14 cellular contexts compared by ENCODE assay signal in the genomic region with DNA sequence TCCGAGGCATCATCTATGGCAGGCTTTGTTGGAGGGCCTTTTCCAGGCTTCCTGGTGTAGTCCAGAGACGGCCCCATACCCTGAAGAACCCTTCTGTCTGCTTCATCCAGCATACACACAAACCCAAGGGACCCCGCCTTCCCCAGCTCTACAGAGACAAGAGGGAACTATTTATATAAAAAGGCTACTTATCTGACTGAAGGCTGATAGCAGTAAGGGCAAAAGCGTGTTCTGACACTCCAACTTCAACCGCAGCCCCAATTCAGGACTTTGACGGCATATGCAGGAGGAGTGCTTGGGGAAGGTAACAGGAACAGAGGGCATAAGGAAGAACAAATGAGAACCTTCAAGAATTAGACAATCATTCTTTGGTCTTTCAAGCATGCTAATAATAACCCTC. TPM values are rescaled to one million over a fixed set of nuclear protein-coding genes. Genes with fewer than 3 reads are reported as not detected.
DNase-seq lines count a peak whose midpoint lies in the region; ATAC-seq, FAIRE-seq and TF ChIP-seq lines count a peak whose summit lies in the region.
"Had no signal": no experiment of that assay in that cellular context is flagged by ENCODE, and none has a peak within 500 bp of the region (broad histone marks: within the 10 kb centered on the region; RNA-seq: fewer than 3 reads in every experiment).

No MANE protein-coding gene starts in this region.

- H3K79me2 ChIP-seq in astrocyte (ENCODE audit: insufficient read depth, low read length), result peaks cover 75% of the 10 kb centered on the region
- H3K79me2 ChIP-seq in smooth muscle cell (ENCODE audit: low read depth), result peaks cover 76% of the 10 kb centered on the region

- CTCF ChIA-PET in CD4-positive, alpha-beta memory T cell (lab: Charles Lee; ENCODE audit: partially characterized antibody), result no interaction called here
- CTCF ChIA-PET in GM10248 (lab: Yijun Ruan, JAX), result no interaction called here

- H3K9me3 Mint-ChIP-seq in astrocyte (ENCODE audit: unreplicated experiment), result peaks cover 2% of the 10 kb centered on the region
- no peaks in the 10 kb centered on the region for H3K9me3 Mint-ChIP-seq in CD4-positive, alpha-beta memory T cell
- H3K9me3 Mint-ChIP-seq: activated CD4-positive, alpha-beta memory T cell treated with anti-CD3 and anti-CD28 coated beads, Interleukin-2, amount 10 ng/mL, durations not matched to agents 7 days and 5 days; T-helper 1 cell treated with Interleukin-12 subunit alpha and Interleukin-12 subunit beta and Interleukin-4 antibody, amounts not matched to agents 30 μg/mL and 1 μg/mL, for 36 hours had no signal

- H3K4me3 Mint-ChIP-seq in astrocyte (ENCODE audit: unreplicated experiment), result peak overlapping the region; percentile 35
- no peak overlapping the region for H3K4me3 Mint-ChIP-seq in CD4-positive, alpha-beta memory T cell
- H3K4me3 Mint-ChIP-seq: activated CD4-positive, alpha-beta memory T cell treated with anti-CD3 and anti-CD28 coated beads, Interleukin-2, amount 10 ng/mL, durations not matched to agents 7 days and 5 days; T-helper 1 cell treated with Interleukin-12 subunit alpha and Interleukin-12 subunit beta and Interleukin-4 antibody, amounts not matched to agents 30 μg/mL and 1 μg/mL, for 36 hours had no signal

- H3K4me2 ChIP-seq in astrocyte (ENCODE audit: low read length) (no peak overlapping the region), smooth muscle cell (peak overlapping the region; percentile 73)

- H2AFZ ChIP-seq in astrocyte (ENCODE audit: low read depth, low read length) (no peak overlapping the region), smooth muscle cell (ENCODE audit: low read depth) (no peak overlapping the region)

- ATAC-seq in right cardiac atrium, result peak; percentile 27 to 57

- H3K9ac ChIP-seq in HUES64 (ENCODE audit: low read depth, low read length), result peak overlapping the region; percentile 9; the same call in 1 of the 2 replicates
- H3K9ac ChIP-seq in astrocyte (ENCODE audit: low read length), result no peak overlapping the region
- H3K9ac ChIP-seq in smooth muscle cell (ENCODE audit: low read depth), result no peak overlapping the region

- intact Hi-C loops in right cardiac atrium (cut with DNase I), result no loop called here
- intact Hi-C loops in CD4-positive, alpha-beta memory T cell (cut with micrococcal nuclease), result no loop called here

- no peaks in the 10 kb centered on the region; the same call in 1 of the 2 replicates for H3K36me3 ChIP-seq in HUES64 (ENCODE audit: insufficient read depth, low read length)
- no peaks in the 10 kb centered on the region for H3K36me3 ChIP-seq in astrocyte (ENCODE audit: insufficient read depth, low read length)
- H3K36me3 ChIP-seq in smooth muscle cell (ENCODE audit: low read depth), result no peaks in the 10 kb centered on the region
- H3K36me3 ChIP-seq in CD4-positive, alpha-beta memory T cell (ENCODE audit: insufficient read depth, low read length), result no peaks in the 10 kb centered on the region

- DNase-seq in astrocyte (ENCODE audit: low read depth) (no peak), right cardiac atrium (peak in 1 of 3 donors; percentile 70), smooth muscle cell (lab: John Stamatoyannopoulos, UW; ENCODE audit: unreplicated experiment) (no peak), GM10248 (ENCODE audit: extremely low spot score) (no peak), NCI-H226 (no peak)
- no peak for DNase-seq in stimulated activated CD4-positive, alpha-beta T cell treated with anti-CD3 and anti-CD28 coated beads, Interleukin-4, amount 100 ng/mL, for 4 hours
- DNase-seq in CD4-positive, alpha-beta memory T cell, result no peak
- DNase-seq: activated CD4-positive, alpha-beta memory T cell treated with anti-CD3 and anti-CD28 coated beads, Interleukin-2, amount 10 ng/mL, durations not matched to agents 7 days and 5 days; hypothalamus; stimulated activated CD4-positive, alpha-beta T cell treated with anti-CD3 and anti-CD28 coated beads, Interleukin-2, amount 100 ng/mL, for 48 hours; stimulated activated naive CD4-positive, alpha-beta T cell had no signal

- H3K4me1 Mint-ChIP-seq in astrocyte (ENCODE audit: low read depth, unreplicated experiment), result peaks cover 73% of the 10 kb centered on the region
- H3K4me1 Mint-ChIP-seq in CD4-positive, alpha-beta memory T cell, result peaks cover 10 to 39% (median 21%) of the 10 kb centered on the region in 4 donors

- FAIRE-seq in astrocyte (lab: Jason Lieb, UNC), result no peak

- H3F3A ChIP-seq in smooth muscle cell (ENCODE audit: low read depth), result peaks cover 21% of the 10 kb centered on the region

- WGBS in HUES64, result 91% methylated on average over 6 of the region's 6 CpGs
- 42% methylated on average over 6 of the region's 6 CpGs for WGBS in right cardiac atrium
- WGBS in smooth muscle cell (ENCODE audit: low lambda C conversion rate), result 56% methylated on average over 6 of the region's 6 CpGs

- H3K27ac ChIP-seq in HUES64 (ENCODE audit: low read depth, low read length) (peak overlapping the region; percentile 92), astrocyte (ENCODE audit: low read depth, low read length) (peak overlapping the region; percentile 91), right cardiac atrium (ENCODE audit: low read length) (peak overlapping the region; percentile 55), smooth muscle cell (ENCODE audit: low read depth) (peak overlapping the region; percentile 95)
- no peak overlapping the region for H3K27ac ChIP-seq in CD4-positive, alpha-beta memory T cell (ENCODE audit: low read depth, low read length)
- H3K27ac ChIP-seq: C4-2B had no signal

- TF ChIP-seq CTCF in astrocyte (IDR thresholded peaks at IDR 0.05; ENCODE audit: insufficient read depth, low read depth, low read length), result no peak
- no peak for TF ChIP-seq CTCF in smooth muscle cell (IDR thresholded peaks at IDR 0.05; ENCODE audit: borderline replicate concordance, insufficient read depth, poor library complexity, severe bottlenecking)
- no peak for TF ChIP-seq CTCF in GM10248 (IDR thresholded peaks at IDR 0.05; ENCODE audit: control extremely low read depth, extremely low read depth, low read depth, missing control alignments)

- H3K4me1 ChIP-seq in HUES64 (ENCODE audit: insufficient read depth, low read length), result peaks cover 92% of the 10 kb centered on the region
- peaks cover 64% of the 10 kb centered on the region for H3K4me1 ChIP-seq in astrocyte (ENCODE audit: insufficient read depth, low read length)
- peaks cover 30% of the 10 kb centered on the region for H3K4me1 ChIP-seq in right cardiac atrium (ENCODE audit: control insufficient read depth, insufficient read depth, low read length)
- peaks cover 61% of the 10 kb centered on the region for H3K4me1 ChIP-seq in smooth muscle cell (ENCODE audit: low read depth)
- H3K4me1 ChIP-seq in CD4-positive, alpha-beta memory T cell (ENCODE audit: insufficient read depth, low read length), result no peaks in the 10 kb centered on the region

- no peaks in the 10 kb centered on the region for H3K27me3 ChIP-seq in HUES64 (ENCODE audit: insufficient read depth, low read length)
- H3K27me3 ChIP-seq in astrocyte (ENCODE audit: insufficient read depth, low read length), result no peaks in the 10 kb centered on the region
- no peaks in the 10 kb centered on the region for H3K27me3 ChIP-seq in right cardiac atrium (ENCODE audit: control insufficient read depth, insufficient read depth)
- no peaks in the 10 kb centered on the region for H3K27me3 ChIP-seq in smooth muscle cell (ENCODE audit: low read depth)
- no peaks in the 10 kb centered on the region for H3K27me3 ChIP-seq in CD4-positive, alpha-beta memory T cell (ENCODE audit: insufficient read depth, low read length)

- H3K27ac Mint-ChIP-seq in astrocyte (ENCODE audit: unreplicated experiment), result peak overlapping the region; percentile 99
- no peak overlapping the region for H3K27ac Mint-ChIP-seq in CD4-positive, alpha-beta memory T cell
- H3K27ac Mint-ChIP-seq: activated CD4-positive, alpha-beta memory T cell treated with anti-CD3 and anti-CD28 coated beads, Interleukin-2, amount 10 ng/mL, durations not matched to agents 7 days and 5 days; T-helper 1 cell treated with Interleukin-12 subunit alpha and Interleukin-12 subunit beta and Interleukin-4 antibody, amounts not matched to agents 30 μg/mL and 1 μg/mL, for 36 hours had no signal

- H3K9me3 ChIP-seq in HUES64 (ENCODE audit: insufficient read depth, low read depth, low read length), result no peaks in the 10 kb centered on the region
- H3K9me3 ChIP-seq in astrocyte (ENCODE audit: insufficient read depth, low read depth, low read length), result no peaks in the 10 kb centered on the region
- no peaks in the 10 kb centered on the region for H3K9me3 ChIP-seq in right cardiac atrium (ENCODE audit: control insufficient read depth, low read length)
- H3K9me3 ChIP-seq in smooth muscle cell (replicated peaks; ENCODE audit: low read depth), result no peaks in the 10 kb centered on the region
- no peaks in the 10 kb centered on the region for H3K9me3 ChIP-seq in CD4-positive, alpha-beta memory T cell (ENCODE audit: control insufficient read depth in 1 of 2, low read length in 2 of 2)

- H3K4me3 ChIP-seq in HUES64 (ENCODE audit: low read length) (no peak overlapping the region), astrocyte (ENCODE audit: insufficient read depth, low read depth, low read length) (no peak overlapping the region), right cardiac atrium (ENCODE audit: low read length) (no peak overlapping the region), smooth muscle cell (no peak overlapping the region)
- H3K4me3 ChIP-seq in CD4-positive, alpha-beta memory T cell (ENCODE audit: low read length in 2 of 2), result no peak overlapping the region

- POLR2A ChIA-PET in CD4-positive, alpha-beta memory T cell (lab: Charles Lee; ENCODE audit: partially characterized antibody), result no interaction called here
- POLR2A ChIA-PET in GM10248 (lab: Yijun Ruan, JAX), result no interaction called here

- H4K20me1 ChIP-seq in astrocyte (ENCODE audit: insufficient read depth, low read length) (peaks cover 34% of the 10 kb centered on the region), smooth muscle cell (ENCODE audit: low read depth) (peaks cover 54% of the 10 kb centered on the region)

- no peaks in the 10 kb centered on the region for H3K27me3 Mint-ChIP-seq in astrocyte (ENCODE audit: low read depth, unreplicated experiment)
- H3K27me3 Mint-ChIP-seq in CD4-positive, alpha-beta memory T cell, result no peaks in the 10 kb centered on the region
- H3K27me3 Mint-ChIP-seq: activated CD4-positive, alpha-beta memory T cell treated with anti-CD3 and anti-CD28 coated beads, Interleukin-2, amount 10 ng/mL, durations not matched to agents 7 days and 5 days had no signal

- peaks cover 7% of the 10 kb centered on the region for H3K36me3 Mint-ChIP-seq in astrocyte (ENCODE audit: low read depth, unreplicated experiment)
- peaks cover 0 to 10% of the 10 kb centered on the region in 2 donors for H3K36me3 Mint-ChIP-seq in CD4-positive, alpha-beta memory T cell

RNA-seq across cellular contexts. Expression of a gene that starts 21.0 kb away (rescaled TPM):
- polyA plus RNA-seq in HUES64 (2013, experiment 1 of 2), result 52.1 TPM
- 49.4 TPM for polyA plus RNA-seq in HUES64 (2013, experiment 2 of 2)
- total RNA-seq in astrocyte (67.2 and 72.7 TPM in 2 replicates), right cardiac atrium (10 to 100 TPM; 60.8 to 68.1 (median 64.4) TPM), smooth muscle cell (20.3 and 32.9 TPM in 2 replicates)
- polyA plus RNA-seq in right cardiac atrium (32.8 TPM), smooth muscle cell (34.7 and 41.2 TPM in 2 replicates)
- total RNA-seq in CD4-positive, alpha-beta memory T cell, result 10 to 100 TPM; 14.9 to 16.6 TPM
- polyA plus RNA-seq in CD4-positive, alpha-beta memory T cell, result 10 to 100 TPM in 1 of 2 donors, 1 to 10 TPM in 1; 4.4 to 10.2 TPM
